1 cellular context compared by ENCODE assay signal in the genomic region with DNA sequence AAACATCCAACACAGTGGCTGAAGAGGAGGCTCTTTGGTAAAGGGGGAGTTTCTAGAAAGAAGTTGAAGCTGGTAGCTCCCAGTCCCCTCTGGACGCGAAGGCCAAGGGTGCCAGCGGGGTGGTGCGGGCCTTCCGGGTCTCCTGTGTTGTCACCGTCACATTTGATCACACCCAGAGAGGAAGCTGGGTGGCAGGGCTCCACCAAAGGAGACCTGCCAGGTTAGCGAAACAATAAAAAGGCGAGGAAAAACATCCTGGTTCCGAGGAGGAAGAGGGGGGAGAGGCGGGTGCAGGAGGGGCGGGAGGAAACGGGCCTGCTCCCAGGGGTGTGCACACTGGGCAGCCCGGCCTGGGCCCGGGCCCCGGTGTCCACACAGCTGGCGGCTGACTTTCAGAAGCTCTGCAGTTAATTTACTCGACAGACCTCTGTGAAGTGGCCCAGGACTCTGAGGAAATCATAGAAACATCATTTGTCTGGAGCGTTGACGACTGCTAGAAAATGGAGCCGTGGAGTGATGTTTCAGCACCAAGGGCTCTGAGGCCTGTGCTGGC.
TF ChIP-seq lines count a peak whose summit lies in the region.

No MANE protein-coding gene starts in this region.

TF ChIP-seq in IMR-90, 13 proteins besides CTCF, POLR2A, EP300 and RAD21:
- TF ChIP-seq CEBPB (IDR thresholded peaks at IDR 0.05; ENCODE audit: low read depth, low read length): no peak
- no peak for TF ChIP-seq MAZ (IDR thresholded peaks at IDR 0.05; ENCODE audit: borderline replicate concordance, low read depth, low read length)
- TF ChIP-seq USF2 (IDR thresholded peaks at IDR 0.05; ENCODE audit: low read depth, low read length): no peak
- TF ChIP-seq, protein P1, sequence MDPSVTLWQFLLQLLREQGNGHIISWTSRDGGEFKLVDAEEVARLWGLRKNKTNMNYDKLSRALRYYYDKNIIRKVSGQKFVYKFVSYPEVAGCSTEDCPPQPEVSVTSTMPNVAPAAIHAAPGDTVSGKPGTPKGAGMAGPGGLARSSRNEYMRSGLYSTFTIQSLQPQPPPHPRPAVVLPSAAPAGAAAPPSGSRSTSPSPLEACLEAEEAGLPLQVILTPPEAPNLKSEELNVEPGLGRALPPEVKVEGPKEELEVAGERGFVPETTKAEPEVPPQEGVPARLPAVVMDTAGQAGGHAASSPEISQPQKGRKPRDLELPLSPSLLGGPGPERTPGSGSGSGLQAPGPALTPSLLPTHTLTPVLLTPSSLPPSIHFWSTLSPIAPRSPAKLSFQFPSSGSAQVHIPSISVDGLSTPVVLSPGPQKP (IDR thresholded peaks at IDR 0.05; ENCODE audit: borderline replicate concordance, low read depth, low read length): no peak
- no peak for TF ChIP-seq FOS (IDR thresholded peaks at IDR 0.05; ENCODE audit: low read depth, low read length)
- TF ChIP-seq SMC3 (IDR thresholded peaks at IDR 0.05; ENCODE audit: low read depth, low read length): no peak
- no peak for TF ChIP-seq CHD1 (IDR thresholded peaks at IDR 0.05; ENCODE audit: low read depth, low read length)
- TF ChIP-seq RFX5 (IDR thresholded peaks at IDR 0.05; ENCODE audit: low read depth, low read length): no peak
- TF ChIP-seq MXI1 (IDR thresholded peaks at IDR 0.05; ENCODE audit: borderline replicate concordance, low read depth, low read length): no peak
